8 cellular contexts compared by ENCODE assay signal in the genomic region with DNA sequence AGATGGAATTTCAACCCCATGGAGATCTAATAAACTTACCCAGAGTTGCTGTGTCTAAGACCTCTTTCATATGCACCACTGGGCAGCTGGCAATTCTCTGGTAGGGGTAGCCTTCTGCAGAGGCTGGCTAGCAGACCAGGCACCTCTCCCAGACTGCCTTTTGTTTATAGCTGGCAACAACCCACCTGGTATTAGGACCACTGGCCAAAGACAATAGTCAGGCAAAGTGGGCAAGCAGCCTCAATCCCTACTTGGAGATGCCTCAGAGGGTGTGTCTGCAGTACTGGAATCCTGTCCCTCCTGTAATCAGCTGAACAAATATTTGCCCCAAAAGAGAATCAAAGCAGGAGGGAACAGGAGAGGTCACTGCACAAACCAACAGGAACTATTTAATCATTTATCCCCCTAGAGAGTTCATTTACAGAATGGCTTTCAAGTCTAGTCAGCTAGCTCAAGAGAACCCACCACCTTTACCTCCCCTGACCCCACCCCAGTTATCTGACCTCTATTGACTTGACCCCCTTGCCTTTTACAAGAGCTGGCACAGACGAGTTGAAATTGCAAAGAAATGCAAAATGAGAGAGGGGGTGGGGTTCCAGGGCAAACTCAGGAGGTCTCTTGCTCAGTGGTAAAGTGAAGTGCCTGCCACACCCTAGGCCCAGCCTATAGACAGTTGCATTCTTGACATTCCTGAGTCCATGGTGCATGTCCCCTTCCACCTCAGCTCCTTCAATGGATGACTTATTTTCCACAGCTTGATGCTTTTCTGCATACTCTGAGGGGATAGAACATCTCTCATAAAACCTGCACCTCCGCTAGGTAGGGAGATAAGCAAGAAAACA. TPM values are rescaled to one million over a fixed set of nuclear protein-coding genes. Genes with fewer than 3 reads are reported as not detected.
DNase-seq lines count a peak whose midpoint lies in the region; ATAC-seq and TF ChIP-seq lines count a peak whose summit lies in the region.

No MANE protein-coding gene starts in this region.

- H3K36me3 Mint-ChIP-seq in activated CD4-positive, alpha-beta T cell treated with anti-CD3 and anti-CD28 coated beads for 36 hours (ENCODE audit: low read depth) = peaks cover 77% of the 10 kb centered on the region

- TF ChIP-seq EP300 in esophagus muscularis mucosa (IDR thresholded peaks at IDR 0.05) = no peak

- CTCF ChIA-PET in activated CD4-positive, alpha-beta T cell treated with anti-CD3 and anti-CD28 coated beads for 36 hours (lab: Charles Lee) = interaction anchor here (0.6 to 2.5 kb wide), 13 partner anchors 12 to 157 kb away, joined by 3 to 14 read pairs (median 4); no protein-coding TSS in a partner anchor

- POLR2A ChIA-PET in activated CD4-positive, alpha-beta T cell treated with anti-CD3 and anti-CD28 coated beads for 36 hours (lab: Charles Lee) = interaction anchor here (0.6 to 0.8 kb wide), 2 partner anchors 27 to 153 kb away, joined by 3 to 4 read pairs; no protein-coding TSS in a partner anchor

- H3K36me3 ChIP-seq in SJSA1 (peaks cover 70% of the 10 kb centered on the region), esophagus muscularis mucosa (peaks cover 0 to 51% (median 10%) of the 10 kb centered on the region in 4 donors), neuron (ENCODE audit: insufficient read depth, low read length) (peaks cover 39% of the 10 kb centered on the region)

- ATAC-seq in activated CD4-positive, alpha-beta T cell treated with anti-CD3 and anti-CD28 coated beads for 36 hours = no peak
- ATAC-seq in HG03095 (IDR thresholded peaks at IDR 0.05; ENCODE audit: unreplicated experiment) = no peak
- no peak for ATAC-seq in GM19351 (IDR thresholded peaks at IDR 0.05; ENCODE audit: unreplicated experiment)

- intact Hi-C loops in activated CD4-positive, alpha-beta T cell treated with anti-CD3 and anti-CD28 coated beads for 36 hours (cut with DNase I, micrococcal nuclease) = loop anchor here in 1 of 2 experiments (2.0 to 5.0 kb wide), 3 partner anchors 147 to 637 kb away; partner anchors contain the start of genes ASXL1, PLAGL2 and POFUT1
- intact Hi-C loops in esophagus muscularis mucosa (cut with DNase I) = loop anchor here (5.0 kb wide), 1 partner anchor 148 kb away; no protein-coding TSS in a partner anchor

- no peak for TF ChIP-seq CTCF in esophagus muscularis mucosa (IDR thresholded peaks at IDR 0.05)

- H3K4me3 ChIP-seq in SJSA1 (peak overlapping the region; percentile 76), esophagus muscularis mucosa (peak overlapping the region; percentile 73 to 89 (median 82)), neuron (ENCODE audit: low read length) (peak overlapping the region; percentile 66)

- peaks cover 34% of the 10 kb centered on the region for H3K4me1 Mint-ChIP-seq in activated CD4-positive, alpha-beta T cell treated with anti-CD3 and anti-CD28 coated beads for 36 hours

- 51% methylated on average over 2 of the region's 2 CpGs for WGBS in esophagus muscularis mucosa

- no peak for DNase-seq in activated CD4-positive, alpha-beta T cell treated with anti-CD3 and anti-CD28 coated beads for 36 hours
- no peak for DNase-seq in activated CD4-positive, alpha-beta T cell treated with anti-CD3 and anti-CD28 coated beads for 4 hours
- DNase-seq in SJSA1 (ENCODE audit: low read depth in 1 of 2, low spot score in 2 of 2) = peak; percentile 87 to 88
- no peak for DNase-seq in esophagus muscularis mucosa (ENCODE audit: extremely low spot score)
- DNase-seq in D341Med (ENCODE audit: low spot score) = no peak

- peak overlapping the region; percentile 91 for H3K27ac ChIP-seq in SJSA1
- H3K27ac ChIP-seq in esophagus muscularis mucosa (replicated peaks in 1 of 4) = peak overlapping the region; percentile 93 to 99 (median 96)

- H3K9me3 ChIP-seq in SJSA1 (replicated peaks) (no peaks in the 10 kb centered on the region), esophagus muscularis mucosa (no peaks in the 10 kb centered on the region), neuron (ENCODE audit: low read length) (peaks cover 2% of the 10 kb centered on the region)

- H3K27me3 ChIP-seq in SJSA1 (replicated peaks) = no peaks in the 10 kb centered on the region
- H3K27me3 ChIP-seq in esophagus muscularis mucosa = no peaks in the 10 kb centered on the region
- H3K27me3 ChIP-seq in neuron (ENCODE audit: insufficient read depth, low read length) = no peaks in the 10 kb centered on the region

- no peaks in the 10 kb centered on the region for H3K27me3 Mint-ChIP-seq in activated CD4-positive, alpha-beta T cell treated with anti-CD3 and anti-CD28 coated beads for 36 hours

- H3K4me3 Mint-ChIP-seq in activated CD4-positive, alpha-beta T cell treated with anti-CD3 and anti-CD28 coated beads for 36 hours = peak overlapping the region; percentile 97

- no peaks in the 10 kb centered on the region for H3K9me3 Mint-ChIP-seq in activated CD4-positive, alpha-beta T cell treated with anti-CD3 and anti-CD28 coated beads for 36 hours (ENCODE audit: low read depth)

- H2AFZ ChIP-seq in neuron (ENCODE audit: low read depth, low read length) = no peak overlapping the region

- H3K4me1 ChIP-seq in SJSA1 (replicated peaks) = peaks cover 71% of the 10 kb centered on the region
- peaks cover 46 to 75% (median 67%) of the 10 kb centered on the region in 4 donors for H3K4me1 ChIP-seq in esophagus muscularis mucosa
- H3K4me1 ChIP-seq in neuron (ENCODE audit: insufficient read depth, low read length) = peaks cover 38% of the 10 kb centered on the region

- H3K27ac Mint-ChIP-seq in activated CD4-positive, alpha-beta T cell treated with anti-CD3 and anti-CD28 coated beads for 36 hours = peak overlapping the region; percentile 90

- TF ChIP-seq POLR2A in esophagus muscularis mucosa (IDR thresholded peaks at IDR 0.05; ENCODE audit: low read depth) = no peak

RNA-seq across cellular contexts. Expression of gene BCL2L1, which starts 2.8 kb away (rescaled TPM):
- total RNA-seq in activated CD4-positive, alpha-beta T cell treated with anti-CD3 and anti-CD28 coated beads for 36 hours = 100 to 1,000 TPM; 107 to 121 TPM
- total RNA-seq in SJSA1 (2014; rRNA removed; shearing (Covaris generic)) = 103 and 106 TPM in 2 replicates
- 100 to 1,000 TPM in 3 of 4 donors, 10 to 100 TPM in 1; 94.3 to 181 (median 140) TPM for total RNA-seq in esophagus muscularis mucosa

RNA-seq across cellular contexts. Expression of gene TPX2, which starts 19.2 kb away (rescaled TPM):
- total RNA-seq in activated CD4-positive, alpha-beta T cell treated with anti-CD3 and anti-CD28 coated beads for 36 hours = 100 to 1,000 TPM; 137 to 179 TPM
- 212 and 238 TPM in 2 replicates for total RNA-seq in SJSA1 (2014; rRNA removed; shearing (Covaris generic))
- total RNA-seq in esophagus muscularis mucosa = 1 to 10 TPM in 1 of 4 donors, under 1 TPM in 3; under 0.01 to 1.1 (median 0.38) TPM

Comparison
In these comparisons a context has a peak if more than half of its experiments do, and no peak if none do; other contexts are left out.
1. DNase-seq: peak in SJSA1 (2 of 2); none in activated CD4-positive, alpha-beta T cell treated with anti-CD3 and anti-CD28 coated beads for 36 hours (single experiment), activated CD4-positive, alpha-beta T cell treated with anti-CD3 and anti-CD28 coated beads for 4 hours (0 of 2), esophagus muscularis mucosa (single experiment) and D341Med (single experiment).
2. RNA of gene TPX2, which starts 19.2 kb away (total RNA-seq): 212 to 238 TPM in SJSA1 and 137 to 179 TPM in activated CD4-positive, alpha-beta T cell treated with anti-CD3 and anti-CD28 coated beads for 36 hours; under 0.01 to 1.1 TPM in esophagus muscularis mucosa; every median in the first group is over 10 times any median in the second.
3. Peak in every context shown above with its lines, with median percentiles within 50 percentile points of each other: H3K4me3 ChIP-seq.